ENCODE assay signal across 19 cellular contexts in genomic region chr14:103729496-103730448, GRCh38. TPM values are rescaled to one million over a fixed set of nuclear protein-coding genes. Genes with fewer than 3 reads are reported as not detected.
A peak's percentile ranks its signal among the peaks of the same experiment; 100 is the strongest.
DNase-seq lines count a peak whose midpoint lies in the region; ATAC-seq, FAIRE-seq and TF ChIP-seq lines count a peak whose summit lies in the region.
"Had no signal": no experiment of that assay in that cellular context is flagged by ENCODE, and none has a peak within 500 bp of the region (broad histone marks: within the 10 kb centered on the region; RNA-seq: fewer than 3 reads in every experiment).

No MANE protein-coding gene starts in this region.

- H3K36me3 ChIP-seq in K562 (ENCODE audit: control insufficient read depth, insufficient read depth, low read length) (peaks cover 68% of the 10 kb centered on the region; the same call in 2 of the 3 replicates), stomach smooth muscle (ENCODE audit: control insufficient read depth in 2 of 2, insufficient read depth in 2 of 2, low read length in 2 of 2) (peaks cover 35 to 47% of the 10 kb centered on the region in 2 donors)
- H3K36me3 ChIP-seq: ovary had no signal

- POLR2A ChIA-PET in K562 (lab: Yijun Ruan, JAX) = interaction anchor here (0.5 kb wide), 1 partner anchor 1446 kb away, joined by 3 read pairs; no protein-coding TSS in a partner anchor

- no peaks in the 10 kb centered on the region for H3K9me1 ChIP-seq in K562 (ENCODE audit: control insufficient read depth, insufficient read depth, low read length)

- no peak for TF ChIP-seq POLR2A in K562 (conservative IDR thresholded peaks at IDR 0.05)

- H4K20me1 ChIP-seq in K562 (replicated peaks; ENCODE audit: control insufficient read depth, insufficient read depth, low read length) = no peaks in the 10 kb centered on the region

- CTCF ChIA-PET in K562 (lab: Yijun Ruan, JAX; ENCODE audit: low intra/inter-chr PET ratio) = interaction anchor here (0.7 kb wide), 1 partner anchor 177 kb away, joined by 3 read pairs; no protein-coding TSS in a partner anchor

- no peak overlapping the region for H3K4me3 ChIP-seq in K562
- H3K4me3 ChIP-seq in stomach smooth muscle (ENCODE audit: low read length in 2 of 2) = no peak overlapping the region
- no peak overlapping the region for H3K4me3 ChIP-seq in foreskin fibroblast (ENCODE audit: low read depth in 1 of 2, low read length in 2 of 2)
- H3K4me3 ChIP-seq: adrenal gland, BLaER1, left lung, ovary, tibial nerve had no signal

- H3K79me2 ChIP-seq in K562 (ENCODE audit: control insufficient read depth, insufficient read depth, low read length) = peaks cover 6% of the 10 kb centered on the region; the same call in 2 of the 3 replicates

- H3K9ac ChIP-seq in K562 (ENCODE audit: insufficient read depth in 1 of 2, low read depth in 2 of 2, low read length in 2 of 2) (peak overlapping the region in 1 of 2 experiments; percentile 81; a peak in 3 of 4 replicates), stomach smooth muscle (ENCODE audit: low read length in 2 of 2) (no peak overlapping the region)
- H3K9ac ChIP-seq: BLaER1 had no signal

- ATAC-seq in K562 (no peak; the same call in 2 of the 3 replicates), left ventricle myocardium superior (peak; percentile 1), GM18907 (IDR thresholded peaks at IDR 0.05; ENCODE audit: unreplicated experiment) (no peak), foreskin keratinocyte (no peak)

- peak; percentile 23 for FAIRE-seq in K562 (lab: Jason Lieb, UNC)
- FAIRE-seq: A204.1, frontal cortex had no signal

- BruUV-seq in K562 (replicated peaks; lab: Mats Ljungman, UMichigan) = TSS peak; percentile 27

- no peak for TF ChIP-seq RAD21 in K562 (CRISPR knock-in tag; conservative IDR thresholded peaks at IDR 0.05 in 1 of 2, IDR thresholded peaks at IDR 0.05 in 1 of 2)

- in situ Hi-C loops in K562 (cut with MboI) = no loop called here

- WGBS in K562 (ENCODE audit: insufficient coverage, low coverage, missing lambda C conversion rate) = 77% methylated on average over 14 of the region's 24 CpGs

- peak; percentile 5 for DNase-seq in DMS153 treated with DMSO at 0.1 percent for 48 hours (lab: John Stamatoyannopoulos, UW; ENCODE audit: unreplicated experiment)
- DNase-seq in DMS153 (lab: John Stamatoyannopoulos, UW) = no peak
- DNase-seq in K562 (ENCODE audit: extremely low read depth in 1 of 4, low spot score in 3 of 4) = peak in 2 of 4 experiments; percentile 19 to 29
- DNase-seq in left ventricle myocardium superior = peak; percentile 34
- DNase-seq in foreskin keratinocyte = no peak
- no peak for DNase-seq in foreskin fibroblast
- DNase-seq: activated CD4-positive, CD25-positive, alpha-beta regulatory T cell treated with anti-CD3 and anti-CD28 coated beads, Interleukin-2, amount 50 U/mL, for 72 hours; activated effector memory CD4-positive, alpha-beta T cell treated with anti-CD3 and anti-CD28 coated beads, Interleukin-2, amount 50 U/mL, for 16 hours; NCI-H1436 treated with DMSO at 0.1 percent for 48 hours; stimulated activated CD4-positive, alpha-beta T cell treated with anti-CD3 and anti-CD28 coated beads, Interleukin-4, amount 100 ng/mL, for 24 hours had no signal

- H3K27ac ChIP-seq in K562 (ENCODE audit: extremely low read depth, low read depth, low read length) (no peak overlapping the region; the same call in 2 of the 3 replicates), stomach smooth muscle (ENCODE audit: low read length) (peak overlapping the region; percentile 24), foreskin keratinocyte (no peak overlapping the region)
- H3K27ac ChIP-seq: BLaER1, left lung had no signal

- no peak for TF ChIP-seq CTCF in K562 (IDR thresholded peaks at IDR 0.05 in 2 of 3, conservative IDR thresholded peaks at IDR 0.05 in 1 of 3; ENCODE audit: insufficient read depth in 2 of 3, low read depth in 1 of 3, low read length in 3 of 3)
- TF ChIP-seq CTCF in foreskin keratinocyte (conservative IDR thresholded peaks at IDR 0.05) = no peak
- TF ChIP-seq CTCF in foreskin fibroblast (IDR thresholded peaks at IDR 0.05; ENCODE audit: low read depth, low read length) = no peak

- H3K4me1 ChIP-seq in K562 (replicated peaks in 1 of 2; ENCODE audit: control insufficient read depth in 2 of 2, insufficient read depth in 2 of 2, low read length in 2 of 2) (peaks cover 10 to 50% of the 10 kb centered on the region in 2 experiments; a peak in 4 of 5 replicates), stomach smooth muscle (ENCODE audit: control insufficient read depth, insufficient read depth, low read length) (peaks cover 34% of the 10 kb centered on the region), foreskin keratinocyte (no peaks in the 10 kb centered on the region)
- H3K4me1 ChIP-seq: BLaER1 had no signal

- intact Hi-C loops in K562 (cut with micrococcal nuclease) = no loop called here
- intact Hi-C loops in left ventricle myocardium superior (cut with micrococcal nuclease) = no loop called here

- peak overlapping the region; percentile 37 for H3K4me2 ChIP-seq in K562 (ENCODE audit: insufficient read depth, low read length)
- H3K4me2 ChIP-seq: BLaER1 had no signal

- no peaks in the 10 kb centered on the region for H3K27me3 ChIP-seq in K562 (ENCODE audit: control insufficient read depth in 2 of 2, insufficient read depth in 2 of 2, low read length in 2 of 2)
- H3K27me3 ChIP-seq in stomach smooth muscle (ENCODE audit: control insufficient read depth in 1 of 2, insufficient read depth in 2 of 2, low read length in 2 of 2) = no peaks in the 10 kb centered on the region
- H3K27me3 ChIP-seq in foreskin keratinocyte = no peaks in the 10 kb centered on the region
- H3K27me3 ChIP-seq: adrenal gland, BLaER1, left lung, ovary, tibial nerve had no signal

- no peak overlapping the region for H2AFZ ChIP-seq in K562 (ENCODE audit: low read depth, low read length)

- H3K9me3 ChIP-seq in K562 (replicated peaks; ENCODE audit: control insufficient read depth, insufficient read depth, low read depth, low read length) (no peaks in the 10 kb centered on the region), stomach smooth muscle (ENCODE audit: control insufficient read depth in 2 of 2, low read length in 2 of 2) (no peaks in the 10 kb centered on the region)
- H3K9me3 ChIP-seq: adrenal gland, BLaER1, left lung, ovary, tibial nerve had no signal

- no peak for TF ChIP-seq EP300 in K562 (IDR thresholded peaks at IDR 0.05; ENCODE audit: low read length)

RNA-seq across cellular contexts. Expression of gene ZFYVE21, which starts 14.2 kb away (rescaled TPM):
- 79.0 and 151 TPM in 2 replicates for total RNA-seq in K562 (2011; cell fraction: chromatin; rRNA removed; ENCODE audit: low replicate concordance)
- 69.2 and 87.8 TPM in 2 replicates for total RNA-seq in K562 (2011; cell fraction: nucleolus; rRNA removed)
- 66.9 and 68.4 TPM in 2 replicates for total RNA-seq in K562 (2011; cell fraction: nucleoplasm; rRNA removed)
- total RNA-seq in K562 (2014; rRNA removed) (16.3 and 21.1 TPM in 2 replicates), K562 (2014; rRNA removed; fragmentation: Illumina TruSeq; extraction: Trizol) (9.9 and 11.8 TPM in 2 replicates), K562 (2015; rRNA removed; fragmentation: Illumina TruSeq; extraction: Trizol) (15.0 and 15.6 TPM in 2 replicates), K562 (2021) (17.1 and 18.0 TPM in 2 replicates), left ventricle myocardium superior (53.1 TPM), foreskin keratinocyte (61.4 and 68.0 TPM in 2 replicates)
- polyA plus RNA-seq in K562 (2011; rRNA removed) (23.1 and 24.3 TPM in 2 replicates), K562 (2014; fragmentation: Illumina TruSeq; extraction: Trizol) (11.9 and 14.4 TPM in 2 replicates), K562 (2014; fragmentation: Nextera tagmentation; extraction: Ambion mirVana) (1 to 10 TPM in 1 of 2 experiments, under 1 TPM in 1; 0.90 to 2.8 TPM), K562 (2014; rRNA removed) (23.1 and 25.5 TPM in 2 replicates), foreskin keratinocyte (74.5 and 79.5 TPM in 2 replicates)
- polyA plus RNA-seq in K562 (2011; cell fraction: cytosol; rRNA removed) = 27.7 and 35.5 TPM in 2 replicates
- 44.1 and 51.8 TPM in 2 replicates for polyA plus RNA-seq in K562 (2011; cell fraction: nucleus; rRNA removed)
- 15.8 and 16.8 TPM in 2 replicates for polyA plus RNA-seq in K562 (2012)
- polyA minus RNA-seq in K562 (2011; rRNA and poly(A)+ RNA removed) = 9.3 and 9.5 TPM in 2 replicates
- polyA minus RNA-seq in K562 (2011; cell fraction: cytosol; rRNA and poly(A)+ RNA removed) = 17.4 and 20.7 TPM in 2 replicates
- polyA minus RNA-seq in K562 (2011; cell fraction: nucleus; rRNA and poly(A)+ RNA removed) = 16.2 and 17.8 TPM in 2 replicates

RNA-seq across cellular contexts. Expression of gene XRCC3, which starts 14.5 kb away (rescaled TPM):
- total RNA-seq in K562 (2011; cell fraction: chromatin; rRNA removed; ENCODE audit: low replicate concordance) = 101 and 113 TPM in 2 replicates
- total RNA-seq in K562 (2011; cell fraction: nucleolus; rRNA removed) = 61.2 and 62.1 TPM in 2 replicates
- 38.5 and 51.0 TPM in 2 replicates for total RNA-seq in K562 (2011; cell fraction: nucleoplasm; rRNA removed)
- total RNA-seq in K562 (2014; rRNA removed) (46.1 and 54.1 TPM in 2 replicates), K562 (2014; rRNA removed; fragmentation: Illumina TruSeq; extraction: Trizol) (30.2 TPM in 2 replicates), K562 (2015; rRNA removed; fragmentation: Illumina TruSeq; extraction: Trizol) (25.7 and 30.3 TPM in 2 replicates), K562 (2021) (38.2 and 41.3 TPM in 2 replicates), left ventricle myocardium superior (2.7 TPM), foreskin keratinocyte (33.9 and 41.5 TPM in 2 replicates)
- polyA plus RNA-seq in K562 (2011; rRNA removed) (19.0 and 24.3 TPM in 2 replicates), K562 (2014; fragmentation: Illumina TruSeq; extraction: Trizol) (44.5 and 59.3 TPM in 2 replicates), K562 (2014; fragmentation: Nextera tagmentation; extraction: Ambion mirVana) (under 1 TPM; 0.34 to 0.38 TPM), K562 (2014; rRNA removed) (39.9 and 44.1 TPM in 2 replicates), foreskin keratinocyte (28.0 and 38.8 TPM in 2 replicates)
- polyA plus RNA-seq in K562 (2011; cell fraction: cytosol; rRNA removed) = 25.1 and 35.1 TPM in 2 replicates
- 39.2 and 66.6 TPM in 2 replicates for polyA plus RNA-seq in K562 (2011; cell fraction: nucleus; rRNA removed)
- polyA plus RNA-seq in K562 (2012) = 27.2 and 37.1 TPM in 2 replicates
- 15.4 and 24.3 TPM in 2 replicates for polyA minus RNA-seq in K562 (2011; rRNA and poly(A)+ RNA removed)
- 17.7 and 17.8 TPM in 2 replicates for polyA minus RNA-seq in K562 (2011; cell fraction: cytosol; rRNA and poly(A)+ RNA removed)
- polyA minus RNA-seq in K562 (2011; cell fraction: nucleus; rRNA and poly(A)+ RNA removed) = 19.2 and 19.5 TPM in 2 replicates

Comparison
In these comparisons a context has a peak if more than half of its experiments do, and no peak if none do; other contexts are left out.
1. DNase-seq: peak in DMS153 treated with DMSO at 0.1 percent for 48 hours (single experiment) and left ventricle myocardium superior (single experiment); none in DMS153 (single experiment), foreskin keratinocyte (0 of 2) and foreskin fibroblast (0 of 2).